22 cellular contexts compared by ENCODE assay signal in the genomic region with DNA sequence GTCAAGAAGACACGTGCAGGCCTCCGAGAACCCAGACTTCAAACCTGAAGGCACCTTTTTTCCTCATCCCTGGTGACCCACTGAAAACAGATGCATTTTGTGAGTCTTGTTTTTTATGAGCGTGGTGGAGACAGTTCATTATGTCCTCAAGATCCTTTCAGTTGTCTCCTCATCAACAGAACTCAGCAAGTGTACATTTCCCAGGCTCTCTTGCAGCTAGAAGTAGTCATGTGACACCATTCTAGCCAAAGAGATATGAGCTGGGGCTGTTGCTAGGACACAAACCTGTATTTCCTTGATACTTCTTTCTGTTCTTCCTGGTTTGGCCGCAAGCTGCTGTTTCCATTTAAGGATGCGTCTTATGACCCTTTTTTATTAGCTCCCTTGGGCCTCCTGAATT.
"Had no signal": no experiment of that assay in that cellular context is flagged by ENCODE, and none has a peak within 500 bp of the region (broad histone marks: within the 10 kb centered on the region; RNA-seq: fewer than 3 reads in every experiment).

No MANE protein-coding gene starts in this region.

- H3K4me3 ChIP-seq: cardiac muscle cell, Peyer's patch had no signal

- H3K9me3 Mint-ChIP-seq: activated T-cell treated with anti-CD3 and anti-CD28 coated beads, Interleukin-2, amount 50 U/mL, for 4 hours had no signal

- H3K27me3 Mint-ChIP-seq: activated CD4-positive, alpha-beta memory T cell treated with anti-CD3 and anti-CD28 coated beads for 36 hours; activated CD4-positive, alpha-beta T cell treated with anti-CD3 and anti-CD28 coated beads, Interleukin-2, amount 10 ng/mL, durations not matched to agents 7 days and 5 days had no signal

- H3K9me3 ChIP-seq: Peyer's patch had no signal

- ATAC-seq: T-cell had no signal

- DNase-seq: activated CD4-positive, alpha-beta memory T cell treated with anti-CD3 and anti-CD28 coated beads for 36 hours; activated CD4-positive, alpha-beta T cell treated with anti-CD3 and anti-CD28 coated beads, Interleukin-2, amount 10 ng/mL, durations not matched to agents 7 days and 5 days; activated CD4-positive, CD25-positive, alpha-beta regulatory T cell; activated CD8-positive, alpha-beta memory T cell treated with anti-CD3 and anti-CD28 coated beads for 24 hours; activated effector memory CD4-positive, alpha-beta T cell treated with anti-CD3 and anti-CD28 coated beads, Interleukin-2, amount 50 U/mL, for 16 hours; activated naive CD4-positive, alpha-beta T cell treated with Interleukin-2 at 50 U/mL for 16 hours; activated T-cell treated with anti-CD3 and anti-CD28 coated beads, Interleukin-2, amount 50 U/mL, for 4 hours; amygdala; NCI-H1092; NCI-H1436 treated with DMSO at 0.1 percent for 48 hours; NCI-H187; NCI-H2081; NCI-H446; NCI-H524; Peyer's patch; SHP77; T-cell; T-helper 2 cell; T1000 had no signal

- H3K36me3 Mint-ChIP-seq: activated CD4-positive, alpha-beta memory T cell treated with anti-CD3 and anti-CD28 coated beads for 36 hours; activated naive CD8-positive, alpha-beta T cell; T-cell had no signal

- H3K27me3 ChIP-seq: brain microvascular endothelial cell, cardiac muscle cell, Peyer's patch had no signal

- H3K4me3 Mint-ChIP-seq: activated CD4-positive, alpha-beta memory T cell treated with anti-CD3 and anti-CD28 coated beads for 36 hours; activated CD4-positive, alpha-beta T cell treated with anti-CD3 and anti-CD28 coated beads, Interleukin-2, amount 10 ng/mL, durations not matched to agents 7 days and 5 days; activated naive CD8-positive, alpha-beta T cell; activated T-cell treated with anti-CD3 and anti-CD28 coated beads, Interleukin-2, amount 50 U/mL, for 4 hours; T-cell had no signal

- H3K27ac ChIP-seq: cardiac muscle cell, Peyer's patch had no signal

- H3K36me3 ChIP-seq: brain microvascular endothelial cell, cardiac muscle cell, Peyer's patch had no signal

- H3K4me1 Mint-ChIP-seq: activated CD4-positive, alpha-beta T cell treated with anti-CD3 and anti-CD28 coated beads, Interleukin-2, amount 10 ng/mL, durations not matched to agents 7 days and 5 days; T-cell had no signal

- H3K27ac Mint-ChIP-seq: activated CD4-positive, alpha-beta memory T cell treated with anti-CD3 and anti-CD28 coated beads for 36 hours; activated CD4-positive, alpha-beta T cell treated with anti-CD3 and anti-CD28 coated beads, Interleukin-2, amount 10 ng/mL, durations not matched to agents 7 days and 5 days; activated naive CD8-positive, alpha-beta T cell; T-cell had no signal

- H3K4me1 ChIP-seq: Peyer's patch had no signal
